In genomic region chr20:661474-662288, GRCh38 we compare ENCODE assay signal across 2 cellular contexts.
TF ChIP-seq lines count a peak whose summit lies in the region.

No MANE protein-coding gene starts in this region.

TF ChIP-seq in HEK293, 187 proteins besides CTCF, POLR2A, EP300 and RAD21:
- TF ChIP-seq ZFHX2 (tag by site-specific recombination; conservative IDR thresholded peaks at IDR 0.05), result peak; percentile 64
- TF ChIP-seq EGR2 (tag by site-specific recombination; IDR thresholded peaks at IDR 0.05; ENCODE audit: low read depth), result peak; percentile 20; the same call in 1 of the 2 replicates
- no peak for TF ChIP-seq ZNF580 (tag by site-specific recombination; IDR thresholded peaks at IDR 0.05)
- TF ChIP-seq ZNF398 (tag by site-specific recombination; IDR thresholded peaks at IDR 0.05), result peak; percentile 42; the same call in 1 of the 2 replicates
- no peak for TF ChIP-seq ZNF600 (tag by site-specific recombination; IDR thresholded peaks at IDR 0.05)

TF ChIP-seq in H1, 55 proteins besides CTCF, POLR2A, EP300 and RAD21:
- peak; percentile 64; the same call in 1 of the 2 replicates for TF ChIP-seq MAX (IDR thresholded peaks at IDR 0.05)
- no peak for TF ChIP-seq CHD1 (IDR thresholded peaks at IDR 0.05; ENCODE audit: low read depth, low read length)
- no peak for TF ChIP-seq PHF8 (conservative IDR thresholded peaks at IDR 0.05; ENCODE audit: low read depth, low read length)
- no peak for TF ChIP-seq SRF (IDR thresholded peaks at IDR 0.05; ENCODE audit: low read depth, low read length)
- TF ChIP-seq FOSL1 (IDR thresholded peaks at IDR 0.05; ENCODE audit: insufficient read depth, low read depth, low read length), result no peak
- no peak for TF ChIP-seq EZH2 (IDR thresholded peaks at IDR 0.05; ENCODE audit: low read depth, low read length, severe bottlenecking)
- no peak for TF ChIP-seq SIX5 (IDR thresholded peaks at IDR 0.05; ENCODE audit: low read depth, low read length)
- no peak for TF ChIP-seq NANOG (IDR thresholded peaks at IDR 0.05; ENCODE audit: insufficient read depth, low read depth, low read length, poor library complexity, severe bottlenecking)
- no peak for TF ChIP-seq SP1 (IDR thresholded peaks at IDR 0.05; ENCODE audit: low read depth, low read length)
- TF ChIP-seq GTF2F1 (IDR thresholded peaks at IDR 0.05; ENCODE audit: borderline replicate concordance, low read depth, low read length), result no peak
- TF ChIP-seq TBP (IDR thresholded peaks at IDR 0.05; ENCODE audit: low read depth, low read length), result peak; percentile 79
- no peak for TF ChIP-seq TEAD4 (IDR thresholded peaks at IDR 0.05; ENCODE audit: low read depth, low read length)
- TF ChIP-seq ASH2L (IDR thresholded peaks at IDR 0.05; ENCODE audit: low read length), result no peak
- TF ChIP-seq E2F6 (IDR thresholded peaks at IDR 0.05), result peak; percentile 72
- TF ChIP-seq RBBP5 (IDR thresholded peaks at IDR 0.05; ENCODE audit: borderline replicate concordance, low read depth, low read length), result no peak; the same call in 1 of the 2 replicates
